In genomic region chr19:47383890-47384289, GRCh38 we compare ENCODE assay signal across 7 cellular contexts. TPM values are rescaled to one million over a fixed set of nuclear protein-coding genes. Genes with fewer than 3 reads are reported as not detected.
"Had no signal": no experiment of that assay in that cellular context is flagged by ENCODE, and none has a peak within 500 bp of the region (broad histone marks: within the 10 kb centered on the region; RNA-seq: fewer than 3 reads in every experiment).

No MANE protein-coding gene starts in this region.

RNA-seq across cellular contexts. Expression of gene MEIS3, which starts 35.4 kb away (rescaled TPM):
- total RNA-seq: activated CD4-positive, alpha-beta T cell treated with anti-CD3 and anti-CD28 coated beads, Interleukin-2, amount 10 ng/mL, durations not matched to agents 7 days and 5 days; activated CD8-positive, alpha-beta T cell treated with anti-CD3 and anti-CD28 coated beads, Interleukin-2, amount 10 ng/mL, durations not matched to agents 7 days and 5 days had no signal

RNA-seq across cellular contexts. Expression of gene C5AR2, which starts 51.9 kb away (rescaled TPM):
- total RNA-seq: activated CD4-positive, alpha-beta T cell treated with anti-CD3 and anti-CD28 coated beads for 36 hours; activated T-helper 2 cell treated with anti-CD3 and anti-CD28 coated beads, Interferon-gamma antibody, Interleukin-2, Interleukin-4, amounts not matched to agents 10 μg/mL and 5 μg/mL and 100 μg/mL, durations not matched to agents 14 hours and 24 hours and 36 hours; PC-3; SJSA1 had no signal
- polyA plus RNA-seq: SK-N-SH had no signal
